ENCODE assay signal across 8 cellular contexts in the genomic region with DNA sequence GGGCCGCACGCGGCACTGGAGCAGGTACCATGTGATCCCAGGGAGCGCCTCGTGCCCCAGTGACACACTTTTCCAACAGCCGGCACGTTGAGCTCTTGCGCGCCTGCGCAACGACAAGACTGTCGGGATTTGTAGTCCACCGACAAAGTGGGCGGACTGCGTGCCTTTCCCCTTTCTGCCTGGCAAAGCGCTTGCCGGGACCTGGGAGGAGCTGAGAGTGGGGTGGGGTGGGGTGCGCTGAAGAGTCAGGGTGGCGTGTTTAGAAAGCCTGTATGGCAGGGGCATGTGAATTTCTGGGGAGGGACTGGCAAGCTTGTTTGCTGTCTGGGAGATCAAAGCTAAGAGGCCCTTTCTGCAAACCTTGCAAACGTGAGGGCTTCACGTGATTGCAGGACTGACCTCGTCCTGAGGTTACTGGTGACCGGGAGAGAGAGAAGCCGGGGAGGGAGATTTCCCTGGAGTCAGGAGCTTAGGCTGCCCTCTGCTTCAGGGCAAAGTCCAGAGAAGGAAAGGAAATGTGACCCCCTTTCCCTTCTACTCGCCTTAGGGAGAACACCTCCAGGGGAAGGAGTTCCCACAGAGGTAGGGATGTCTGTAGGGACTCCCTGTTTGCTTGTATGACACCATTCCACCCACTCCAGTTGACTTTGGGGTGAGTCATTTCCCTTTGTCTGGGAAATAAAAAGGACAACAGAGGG. TPM values are rescaled to one million over a fixed set of nuclear protein-coding genes. Genes with fewer than 3 reads are reported as not detected.
DNase-seq lines count a peak whose midpoint lies in the region; ATAC-seq and TF ChIP-seq lines count a peak whose summit lies in the region.

No MANE protein-coding gene starts in this region.

- H3K27ac Mint-ChIP-seq in GM23338 (peak overlapping the region; percentile 84), progenitor cell of endocrine pancreas (peak overlapping the region; percentile 96)

- H3K27me3 Mint-ChIP-seq in GM23338 (ENCODE audit: insufficient read depth, low read depth, poor library complexity): peaks cover 58% of the 10 kb centered on the region
- no peaks in the 10 kb centered on the region for H3K27me3 Mint-ChIP-seq in progenitor cell of endocrine pancreas

- H3K4me2 ChIP-seq in BLaER1 treated with 17β-estradiol and CSF1 and Interleukin-3, amounts not matched to agents 10 nM and 100 nM: peak overlapping the region; percentile 94 to 100 (median 99)
- H3K4me2 ChIP-seq in GM23338: peak overlapping the region; percentile 98

- peak; percentile 99 for DNase-seq in GM23338 (ENCODE audit: low spot score)
- peak; percentile 69 for DNase-seq in NCI-H2029 treated with DMSO at 0.1 percent for 48 hours (lab: John Stamatoyannopoulos, UW)
- DNase-seq in T-helper 22 cell (ENCODE audit: low read depth): peak; percentile 93
- peak; percentile 96 to 99 for DNase-seq in ascending aorta (ENCODE audit: low spot score in 2 of 2)
- peak; percentile 100 for DNase-seq in right atrium auricular region (ENCODE audit: low spot score)
- peak; percentile 91 for DNase-seq in progenitor cell of endocrine pancreas (ENCODE audit: low spot score, unreplicated experiment)
- DNase-seq in upper lobe of left lung: peak; percentile 97 to 99

- peaks cover 17% of the 10 kb centered on the region; the same call in 1 of the 2 replicates for H3F3A ChIP-seq in GM23338 (replicated peaks; ENCODE audit: low read depth)

- H3K27ac ChIP-seq in BLaER1 treated with 17β-estradiol and CSF1 and Interleukin-3, amounts not matched to agents 10 nM and 100 nM: peak overlapping the region; percentile 90 to 98 (median 95)
- no peak overlapping the region for H3K27ac ChIP-seq in GM23338 (ENCODE audit: low read depth)
- peak overlapping the region; percentile 91 to 99 for H3K27ac ChIP-seq in ascending aorta
- peak overlapping the region; percentile 97 to 98 for H3K27ac ChIP-seq in right atrium auricular region
- H3K27ac ChIP-seq in upper lobe of left lung: peak overlapping the region; percentile 87 to 99 (median 94)

- H3K36me3 ChIP-seq in BLaER1 treated with 17β-estradiol and CSF1 and Interleukin-3, amounts not matched to agents 10 nM and 100 nM: peaks cover 0 to 10% (median 4%) of the 10 kb centered on the region in 11 experiments; a peak in 5 of 22 replicates
- H3K36me3 ChIP-seq in GM23338 (ENCODE audit: insufficient read depth) (no peaks in the 10 kb centered on the region), ascending aorta (peaks cover 12 to 16% of the 10 kb centered on the region in 2 donors), right atrium auricular region (peaks cover 16% of the 10 kb centered on the region), upper lobe of left lung (peaks cover 0 to 18% (median 12%) of the 10 kb centered on the region in 4 donors)

- TF ChIP-seq CTCF in GM23338 (conservative IDR thresholded peaks at IDR 0.05; ENCODE audit: low read depth in 2 of 2) (no peak), ascending aorta (IDR thresholded peaks at IDR 0.05) (no peak), right atrium auricular region (IDR thresholded peaks at IDR 0.05) (no peak), progenitor cell of endocrine pancreas (IDR thresholded peaks at IDR 0.05; ENCODE audit: unreplicated experiment) (no peak), upper lobe of left lung (IDR thresholded peaks at IDR 0.05) (peak in 1 of 6 experiments; percentile 13)

- no peaks in the 10 kb centered on the region for H4K20me1 ChIP-seq in BLaER1 treated with 17β-estradiol and CSF1 and Interleukin-3, amounts not matched to agents 10 nM and 100 nM
- no peaks in the 10 kb centered on the region for H4K20me1 ChIP-seq in GM23338 (replicated peaks; ENCODE audit: insufficient read depth)

- H3K4me1 Mint-ChIP-seq in GM23338 (peaks cover 70% of the 10 kb centered on the region), progenitor cell of endocrine pancreas (ENCODE audit: low read depth) (peaks cover 49% of the 10 kb centered on the region)

- peak overlapping the region; percentile 76 to 91 (median 83) for H3K9ac ChIP-seq in BLaER1 treated with 17β-estradiol and CSF1 and Interleukin-3, amounts not matched to agents 10 nM and 100 nM

- peak in 2 of 4 donors; percentile 78 to 82 for TF ChIP-seq EP300 in upper lobe of left lung (IDR thresholded peaks at IDR 0.05)

- TF ChIP-seq POLR2A in upper lobe of left lung (IDR thresholded peaks at IDR 0.05): peak in 2 of 4 donors; percentile 9 to 72

- peaks cover 11% of the 10 kb centered on the region; the same call in 2 of the 3 replicates for H3K9me3 Mint-ChIP-seq in GM23338
- H3K9me3 Mint-ChIP-seq in progenitor cell of endocrine pancreas (ENCODE audit: low read depth): no peaks in the 10 kb centered on the region

- H2AFZ ChIP-seq in GM23338: peak overlapping the region; percentile 53; the same call in 1 of the 2 replicates

- H3K4me3 Mint-ChIP-seq in GM23338 (peak overlapping the region; percentile 82), progenitor cell of endocrine pancreas (ENCODE audit: low read depth) (peak overlapping the region; percentile 72)

- H3K9me2 ChIP-seq in GM23338 (ENCODE audit: insufficient read depth): peaks cover 20% of the 10 kb centered on the region

- 1 to 2% methylated on average over 14 to 25 of the region's 25 CpGs for WGBS in upper lobe of left lung, 2 donors

- no peaks in the 10 kb centered on the region for H3K9me3 ChIP-seq in BLaER1 treated with 17β-estradiol and CSF1 and Interleukin-3, amounts not matched to agents 10 nM and 100 nM (replicated peaks in 1 of 11)
- H3K9me3 ChIP-seq in ascending aorta (no peaks in the 10 kb centered on the region), right atrium auricular region (no peaks in the 10 kb centered on the region), upper lobe of left lung (no peaks in the 10 kb centered on the region)

- ATAC-seq in GM23338 (peak; percentile 62), upper lobe of left lung (ENCODE audit: low FRiP score in 2 of 2) (peak; percentile 82 to 83)

- H3K36me3 Mint-ChIP-seq in GM23338 (ENCODE audit: low read depth) (peaks cover 28% of the 10 kb centered on the region), progenitor cell of endocrine pancreas (ENCODE audit: insufficient read depth) (peaks cover 2% of the 10 kb centered on the region)

- peak overlapping the region; percentile 66 to 82 (median 70) for H3K4me3 ChIP-seq in BLaER1 treated with 17β-estradiol and CSF1 and Interleukin-3, amounts not matched to agents 10 nM and 100 nM
- H3K4me3 ChIP-seq in GM23338 (peak overlapping the region; percentile 75), ascending aorta (peak overlapping the region; percentile 89 to 94), right atrium auricular region (peak overlapping the region; percentile 67 to 71), upper lobe of left lung (peak overlapping the region; percentile 6 to 74 (median 66))

- no peaks in the 10 kb centered on the region; a peak in 1 of 22 replicates for H3K27me3 ChIP-seq in BLaER1 treated with 17β-estradiol and CSF1 and Interleukin-3, amounts not matched to agents 10 nM and 100 nM
- H3K27me3 ChIP-seq in GM23338 (ENCODE audit: insufficient read depth) (peaks cover 24% of the 10 kb centered on the region), ascending aorta (no peaks in the 10 kb centered on the region), right atrium auricular region (no peaks in the 10 kb centered on the region), upper lobe of left lung (no peaks in the 10 kb centered on the region)

- H3K79me2 ChIP-seq in GM23338 (replicated peaks; ENCODE audit: insufficient read depth): no peaks in the 10 kb centered on the region

- peaks cover 74 to 91% (median 86%) of the 10 kb centered on the region in 10 experiments for H3K4me1 ChIP-seq in BLaER1 treated with 17β-estradiol and CSF1 and Interleukin-3, amounts not matched to agents 10 nM and 100 nM
- H3K4me1 ChIP-seq in GM23338 (ENCODE audit: insufficient read depth) (peaks cover 51% of the 10 kb centered on the region), ascending aorta (peaks cover 25 to 68% of the 10 kb centered on the region in 2 donors), right atrium auricular region (peaks cover 0 to 73% of the 10 kb centered on the region in 2 donors), upper lobe of left lung (peaks cover 77 to 100% (median 88%) of the 10 kb centered on the region in 4 donors)

- intact Hi-C loops in ascending aorta (cut with DNase I): loop anchor here (1.0 kb wide), 1 partner anchor 10 kb away; no protein-coding TSS in a partner anchor

TF ChIP-seq in GM23338, 12 proteins besides CTCF, POLR2A, EP300 and RAD21 (continues in another document):
- peak; percentile 58 for TF ChIP-seq POLR2AphosphoS5 (IDR thresholded peaks at IDR 0.05; ENCODE audit: low read depth)

RNA-seq across cellular contexts. Expression of a gene that starts 0.4 kb away (rescaled TPM):
- total RNA-seq in GM23338 (2014; rRNA removed; shearing (Covaris generic)): 3.6 and 4.2 TPM in 2 replicates
- polyA plus RNA-seq in GM23338 (2016; fragmentation: Nextera tagmentation; extraction: Ambion mirVana): 3.1 and 3.3 TPM in 2 replicates
- total RNA-seq in ascending aorta (0.43 TPM), right atrium auricular region (1 to 10 TPM; 8.3 to 9.9 TPM), progenitor cell of endocrine pancreas (2.4 and 2.6 TPM in 2 replicates), upper lobe of left lung (10 to 100 TPM in 5 of 6 donors, 1 to 10 TPM in 1; 3.8 to 24.7 (median 15.8) TPM)

RNA-seq across cellular contexts. Expression of a gene that starts 21.0 kb away (rescaled TPM):
- total RNA-seq in GM23338 (2014; rRNA removed; shearing (Covaris generic)): 52.5 and 56.5 TPM in 2 replicates
- polyA plus RNA-seq in GM23338 (2016; fragmentation: Nextera tagmentation; extraction: Ambion mirVana): 14.3 and 16.2 TPM in 2 replicates
- total RNA-seq in ascending aorta: 82.5 TPM
- total RNA-seq in right atrium auricular region: 10 to 100 TPM; 42.2 to 52.5 TPM
- total RNA-seq in progenitor cell of endocrine pancreas: 137 and 143 TPM in 2 replicates
- 100 to 1,000 TPM in 3 of 6 donors, 10 to 100 TPM in 3; 57.6 to 240 (median 97.0) TPM for total RNA-seq in upper lobe of left lung

RNA-seq across cellular contexts. Expression of a gene that starts 38.1 kb away (rescaled TPM):
- 9.6 and 10.5 TPM in 2 replicates for total RNA-seq in GM23338 (2014; rRNA removed; shearing (Covaris generic))
- polyA plus RNA-seq in GM23338 (2016; fragmentation: Nextera tagmentation; extraction: Ambion mirVana): 3.4 and 3.6 TPM in 2 replicates
- total RNA-seq in ascending aorta: 35.4 TPM
- total RNA-seq in right atrium auricular region: 10 to 100 TPM; 60.3 to 69.0 TPM
- 21.3 and 25.0 TPM in 2 replicates for total RNA-seq in progenitor cell of endocrine pancreas
- 10 to 100 TPM; 31.0 to 55.3 (median 49.9) TPM for total RNA-seq in upper lobe of left lung

RNA-seq across cellular contexts. Expression of a gene that starts 39.5 kb away (rescaled TPM):
- total RNA-seq in GM23338 (2014; rRNA removed; shearing (Covaris generic)): 76.1 and 82.9 TPM in 2 replicates
- polyA plus RNA-seq in GM23338 (2016; fragmentation: Nextera tagmentation; extraction: Ambion mirVana): 34.4 and 37.5 TPM in 2 replicates
- total RNA-seq in ascending aorta (48.9 TPM), right atrium auricular region (10 to 100 TPM; 26.0 to 35.5 TPM), progenitor cell of endocrine pancreas (121 and 122 TPM in 2 replicates), upper lobe of left lung (100 to 1,000 TPM in 2 of 6 donors, 10 to 100 TPM in 4; 52.2 to 141 (median 75.0) TPM)

RNA-seq across cellular contexts. Expression of a gene that starts 46.6 kb away (rescaled TPM):
- total RNA-seq in GM23338 (2014; rRNA removed; shearing (Covaris generic)): 88.9 and 95.1 TPM in 2 replicates
- 44.4 and 44.8 TPM in 2 replicates for polyA plus RNA-seq in GM23338 (2016; fragmentation: Nextera tagmentation; extraction: Ambion mirVana)
- total RNA-seq in ascending aorta: 176 TPM
- 10 to 100 TPM; 44.2 to 44.7 TPM for total RNA-seq in right atrium auricular region
- total RNA-seq in progenitor cell of endocrine pancreas: 143 and 161 TPM in 2 replicates
- total RNA-seq in upper lobe of left lung: 100 to 1,000 TPM in 1 of 6 donors, 10 to 100 TPM in 5; 36.5 to 157 (median 71.0) TPM
